ENCODE assay signal across 1 cellular context in the genomic region with DNA sequence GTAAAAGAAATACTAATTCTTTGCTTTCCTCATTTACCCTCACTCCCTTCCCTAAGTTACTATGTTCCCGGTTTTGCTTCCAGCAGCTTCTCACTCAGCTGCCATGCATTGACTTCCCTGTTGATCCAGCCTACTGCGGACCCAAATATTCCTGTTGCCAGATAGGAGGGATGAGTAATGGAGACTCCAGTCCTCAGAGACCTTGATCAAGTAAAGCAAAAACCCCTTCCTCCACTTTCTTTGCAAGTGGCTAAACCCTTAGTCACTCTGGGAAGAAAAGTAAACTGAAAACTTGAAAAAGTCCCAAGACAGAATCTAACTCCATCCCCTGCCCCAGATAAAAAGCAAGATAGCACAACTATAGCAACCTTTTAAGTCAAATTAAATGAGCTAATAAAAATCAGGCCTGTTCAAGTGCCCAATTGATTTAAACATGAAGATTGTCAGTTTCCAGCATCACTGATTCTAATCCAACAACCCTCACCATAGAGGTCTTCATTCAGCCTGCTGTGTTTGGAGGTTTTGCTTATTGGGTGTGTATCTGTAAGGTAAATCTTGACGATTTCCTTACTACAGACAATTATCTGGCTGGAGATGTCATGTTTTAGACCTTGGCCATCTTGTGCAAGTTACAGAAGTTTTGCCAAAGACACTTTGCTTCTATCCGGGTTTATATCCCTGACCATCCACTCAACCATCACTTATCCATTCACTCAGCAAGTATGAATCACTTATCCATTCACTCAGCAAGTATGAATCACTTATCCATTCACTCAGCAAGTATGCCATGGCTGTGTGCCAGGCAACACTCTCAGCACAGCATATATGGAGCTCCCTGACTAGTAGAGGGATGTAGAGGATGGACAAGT.
TF ChIP-seq lines count a peak whose summit lies in the region.

No MANE protein-coding gene starts in this region.

TF ChIP-seq in SK-N-SH treated with all-trans-retinoic acid at 6 μM for 48 hours, 23 proteins besides CTCF, POLR2A, EP300 and RAD21 (continued from another document):
- TF ChIP-seq, protein P1, sequence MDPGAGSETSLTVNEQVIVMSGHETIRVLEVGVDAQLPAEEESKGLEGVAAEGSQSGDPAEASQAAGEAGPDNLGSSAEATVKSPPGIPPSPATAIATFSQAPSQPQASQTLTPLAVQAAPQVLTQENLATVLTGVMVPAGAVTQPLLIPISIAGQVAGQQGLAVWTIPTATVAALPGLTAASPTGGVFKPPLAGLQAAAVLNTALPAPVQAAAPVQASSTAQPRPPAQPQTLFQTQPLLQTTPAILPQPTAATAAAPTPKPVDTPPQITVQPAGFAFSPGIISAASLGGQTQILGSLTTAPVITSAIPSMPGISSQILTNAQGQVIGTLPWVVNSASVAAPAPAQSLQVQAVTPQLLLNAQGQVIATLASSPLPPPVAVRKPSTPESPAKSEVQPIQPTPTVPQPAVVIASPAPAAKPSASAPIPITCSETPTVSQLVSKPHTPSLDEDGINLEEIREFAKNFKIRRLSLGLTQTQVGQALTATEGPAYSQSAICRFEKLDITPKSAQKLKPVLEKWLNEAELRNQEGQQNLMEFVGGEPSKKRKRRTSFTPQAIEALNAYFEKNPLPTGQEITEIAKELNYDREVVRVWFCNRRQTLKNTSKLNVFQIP (CRISPR knock-in tag; IDR thresholded peaks at IDR 0.05; ENCODE audit: borderline replicate concordance, low read depth): no peak
- TF ChIP-seq ZFP30 (CRISPR knock-in tag; IDR thresholded peaks at IDR 0.05): no peak
- no peak for TF ChIP-seq ARNTL (CRISPR knock-in tag; IDR thresholded peaks at IDR 0.05; ENCODE audit: borderline replicate concordance, low read depth)
- TF ChIP-seq, protein P2, sequence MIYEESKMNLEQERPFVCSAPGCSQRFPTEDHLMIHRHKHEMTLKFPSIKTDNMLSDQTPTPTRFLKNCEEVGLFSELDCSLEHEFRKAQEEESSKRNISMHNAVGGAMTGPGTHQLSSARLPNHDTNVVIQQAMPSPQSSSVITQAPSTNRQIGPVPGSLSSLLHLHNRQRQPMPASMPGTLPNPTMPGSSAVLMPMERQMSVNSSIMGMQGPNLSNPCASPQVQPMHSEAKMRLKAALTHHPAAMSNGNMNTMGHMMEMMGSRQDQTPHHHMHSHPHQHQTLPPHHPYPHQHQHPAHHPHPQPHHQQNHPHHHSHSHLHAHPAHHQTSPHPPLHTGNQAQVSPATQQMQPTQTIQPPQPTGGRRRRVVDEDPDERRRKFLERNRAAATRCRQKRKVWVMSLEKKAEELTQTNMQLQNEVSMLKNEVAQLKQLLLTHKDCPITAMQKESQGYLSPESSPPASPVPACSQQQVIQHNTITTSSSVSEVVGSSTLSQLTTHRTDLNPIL (CRISPR knock-in tag; IDR thresholded peaks at IDR 0.05; ENCODE audit: low read depth): no peak
- TF ChIP-seq ZC3H10 (CRISPR knock-in tag; IDR thresholded peaks at IDR 0.05): 0 out of 2 replicates have a peak, but pooled peaks have one; percentile 16
- no peak for TF ChIP-seq ZNF8 (CRISPR knock-in tag; IDR thresholded peaks at IDR 0.05)
- no peak; the same call in 1 of the 2 replicates for TF ChIP-seq TOX (CRISPR knock-in tag; IDR thresholded peaks at IDR 0.05; ENCODE audit: borderline replicate concordance)
